1 cellular context compared by ENCODE assay signal in genomic region chr7:134671670-134672069, GRCh38.
TF ChIP-seq lines count a peak whose summit lies in the region.

No MANE protein-coding gene starts in this region.

TF ChIP-seq in IMR-90, 13 proteins besides CTCF, POLR2A, EP300 and RAD21 (continued from another document):
- no peak for TF ChIP-seq USF2 (IDR thresholded peaks at IDR 0.05; ENCODE audit: low read depth, low read length)
- TF ChIP-seq MAFK (IDR thresholded peaks at IDR 0.05; ENCODE audit: low read depth, low read length), result no peak
TF ChIP-seq in IMR-90: peak in this region for 0.
